ENCODE assay signal across 17 cellular contexts in the genomic region with DNA sequence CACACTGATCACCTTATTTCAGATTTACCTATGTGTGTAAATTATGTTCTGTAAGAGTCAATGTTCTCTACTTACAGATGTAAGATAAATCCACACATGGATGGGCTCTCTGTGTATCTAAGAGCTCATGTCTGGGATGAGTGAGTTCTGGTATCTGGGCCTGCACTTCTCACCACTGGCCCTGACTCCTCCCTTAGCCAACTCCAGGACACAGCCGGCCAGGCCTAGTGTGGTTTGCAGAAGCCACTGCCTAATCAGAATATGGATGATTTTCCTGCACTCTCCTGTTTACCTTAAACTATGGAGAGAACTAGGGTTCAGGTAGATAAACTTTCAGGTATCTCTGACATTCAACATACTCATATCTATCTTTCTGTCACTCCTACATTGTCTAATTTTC.
A peak's percentile ranks its signal among the peaks of the same experiment; 100 is the strongest.
DNase-seq lines count a peak whose midpoint lies in the region; ATAC-seq and TF ChIP-seq lines count a peak whose summit lies in the region.
"Had no signal": no experiment of that assay in that cellular context is flagged by ENCODE, and none has a peak within 500 bp of the region (broad histone marks: within the 10 kb centered on the region; RNA-seq: fewer than 3 reads in every experiment).

No MANE protein-coding gene starts in this region.

- no peaks in the 10 kb centered on the region for H3K4me1 ChIP-seq in right cardiac atrium (ENCODE audit: control insufficient read depth, insufficient read depth, low read length)
- no peaks in the 10 kb centered on the region for H3K4me1 ChIP-seq in esophagus muscularis mucosa
- H3K4me1 ChIP-seq in mucosa of descending colon (ENCODE audit: low read depth), result peaks cover 7% of the 10 kb centered on the region
- H3K4me1 ChIP-seq: A549, Caco-2 had no signal

- TF ChIP-seq CTCF in esophagus muscularis mucosa (IDR thresholded peaks at IDR 0.05) (no peak), mucosa of descending colon (IDR thresholded peaks at IDR 0.05) (no peak), mesothelial cell of epicardium (IDR thresholded peaks at IDR 0.05; ENCODE audit: unreplicated experiment) (no peak)

- H3K36me3 Mint-ChIP-seq in mesothelial cell of epicardium, result no peaks in the 10 kb centered on the region

- H3K4me3 ChIP-seq in right cardiac atrium (ENCODE audit: low read length) (no peak overlapping the region), esophagus muscularis mucosa (no peak overlapping the region), mucosa of descending colon (no peak overlapping the region)
- H3K4me3 ChIP-seq: A549 had no signal

- WGBS in right cardiac atrium, result 51% methylated on average over 1 of the region's 1 CpG
- WGBS in esophagus muscularis mucosa, result 75% methylated on average over 1 of the region's 1 CpG

- ATAC-seq in right cardiac atrium, result peak in 1 of 2 donors; percentile 36
- ATAC-seq in left ventricle myocardium superior, result no peak
- peak; percentile 58 for ATAC-seq in mucosa of descending colon
- ATAC-seq in GM18867 (IDR thresholded peaks at IDR 0.05; ENCODE audit: unreplicated experiment), result no peak
- ATAC-seq in GM21528 (IDR thresholded peaks at IDR 0.05; ENCODE audit: low FRiP score, unreplicated experiment), result no peak
- ATAC-seq: A549 had no signal

- H3K27me3 ChIP-seq in right cardiac atrium (ENCODE audit: control insufficient read depth, insufficient read depth) (no peaks in the 10 kb centered on the region), esophagus muscularis mucosa (peaks cover 0 to 36% (median 0%) of the 10 kb centered on the region in 4 donors)

- peak overlapping the region; percentile 10 for H3K27ac ChIP-seq in right cardiac atrium (ENCODE audit: low read length)
- no peak overlapping the region for H3K27ac ChIP-seq in esophagus muscularis mucosa (replicated peaks in 1 of 4)
- H3K27ac ChIP-seq: 22Rv1, A549, C4-2B had no signal

- TF ChIP-seq EP300 in esophagus muscularis mucosa (IDR thresholded peaks at IDR 0.05), result no peak

- peaks cover 68% of the 10 kb centered on the region for H3K9me3 Mint-ChIP-seq in mesothelial cell of epicardium
- H3K9me3 Mint-ChIP-seq: CD4-positive, alpha-beta T cell had no signal

- no peak overlapping the region for H3K27ac Mint-ChIP-seq in mesothelial cell of epicardium
- H3K27ac Mint-ChIP-seq: CD4-positive, alpha-beta T cell; H9 had no signal

- H3K4me1 Mint-ChIP-seq in mesothelial cell of epicardium, result no peaks in the 10 kb centered on the region
- H3K4me1 Mint-ChIP-seq: H9 had no signal

- no peak overlapping the region for H3K4me3 Mint-ChIP-seq in mesothelial cell of epicardium
- H3K4me3 Mint-ChIP-seq: CD4-positive, alpha-beta T cell; H9 had no signal

- intact Hi-C loops in right cardiac atrium (cut with DNase I) (no loop called here), left ventricle myocardium superior (cut with micrococcal nuclease) (no loop called here), esophagus muscularis mucosa (cut with DNase I) (no loop called here), mucosa of descending colon (cut with DNase I, micrococcal nuclease) (no loop called here)

- H3K27me3 Mint-ChIP-seq in mesothelial cell of epicardium (ENCODE audit: low read depth), result no peaks in the 10 kb centered on the region
- H3K27me3 Mint-ChIP-seq: CD4-positive, alpha-beta T cell had no signal

- H3K36me3 ChIP-seq in esophagus muscularis mucosa, result no peaks in the 10 kb centered on the region
- H3K36me3 ChIP-seq in mucosa of descending colon (ENCODE audit: low read depth), result no peaks in the 10 kb centered on the region

- H3K9me3 ChIP-seq in right cardiac atrium (ENCODE audit: control insufficient read depth, low read length), result no peaks in the 10 kb centered on the region
- no peaks in the 10 kb centered on the region for H3K9me3 ChIP-seq in esophagus muscularis mucosa
- H3K9me3 ChIP-seq in mucosa of descending colon, result no peaks in the 10 kb centered on the region
- H3K9me3 ChIP-seq: A549, Caco-2 had no signal

- DNase-seq in right cardiac atrium, result no peak
- DNase-seq in left ventricle myocardium superior, result no peak
- peak; percentile 34 for DNase-seq in esophagus muscularis mucosa (ENCODE audit: extremely low spot score)
- no peak for DNase-seq in mucosa of descending colon
- no peak for DNase-seq in mesothelial cell of epicardium (ENCODE audit: low spot score in 2 of 2, unreplicated experiment in 2 of 2)
- DNase-seq: AML-193; Caco-2; CD4-positive, alpha-beta T cell; DMS153; DMS79; GF-D8; H9 had no signal

- no peak for TF ChIP-seq POLR2A in esophagus muscularis mucosa (IDR thresholded peaks at IDR 0.05; ENCODE audit: low read depth)
